ENCODE assay signal across 15 cellular contexts in the genomic region with DNA sequence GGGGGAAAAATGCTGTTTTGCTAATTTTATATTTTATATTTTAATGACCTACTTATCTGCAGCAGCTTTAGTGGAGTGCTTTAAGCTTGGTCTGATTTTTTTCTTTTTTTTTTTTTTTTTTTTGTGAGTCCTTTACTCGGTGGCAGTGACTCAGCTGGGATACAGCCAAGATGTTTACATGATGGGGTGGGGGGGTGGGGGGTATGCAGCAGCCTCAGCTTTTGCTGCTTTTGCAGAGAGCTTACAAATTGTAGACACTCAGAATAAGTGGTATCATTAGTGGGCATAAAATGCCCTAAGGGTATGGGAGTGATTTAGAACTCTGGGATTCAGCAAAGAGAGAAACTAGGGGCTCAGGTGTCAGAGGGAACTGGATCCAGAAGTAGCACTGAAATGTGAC. TPM values are rescaled to one million over a fixed set of nuclear protein-coding genes. Genes with fewer than 3 reads are reported as not detected.
DNase-seq lines count a peak whose midpoint lies in the region; TF ChIP-seq lines count a peak whose summit lies in the region.
"Had no signal": no experiment of that assay in that cellular context is flagged by ENCODE, and none has a peak within 500 bp of the region (broad histone marks: within the 10 kb centered on the region; RNA-seq: fewer than 3 reads in every experiment).

No MANE protein-coding gene starts in this region.

- DNase-seq in HEK293T (ENCODE audit: extremely low spot score) (peak; percentile 7), NCI-H146 (lab: John Stamatoyannopoulos, UW) (peak; percentile 41), NCI-H748 treated with DMSO at 0.1 percent for 48 hours (lab: John Stamatoyannopoulos, UW) (peak; percentile 57), iris pigment epithelial cell (ENCODE audit: low read depth) (peak; percentile 29), AML-193 (lab: John Stamatoyannopoulos, UW) (no peak), SK-N-DZ (ENCODE audit: low spot score) (no peak), retina (no peak)
- DNase-seq: activated CD8-positive, alpha-beta memory T cell treated with anti-CD3 and anti-CD28 coated beads, Interleukin-2, amount 50 U/mL, for 4 hours; activated naive CD4-positive, alpha-beta T cell; cortex of kidney; lower lobe of right lung; naive B cell; pancreas; T-helper 9 cell; thyroid gland had no signal

- POLR2A ChIA-PET in HEK293T (lab: Yijun Ruan, JAX), result interaction anchor here (1.2 kb wide), 2 partner anchors 38 to 164 kb away, joined by 3 to 4 read pairs; partner anchors contain the start of gene RNU6-8

- CTCF ChIA-PET in HEK293T (lab: Yijun Ruan, JAX), result interaction anchor here (1.0 kb wide), 1 partner anchor 186 kb away, joined by 3 read pairs; no protein-coding TSS in a partner anchor

TF ChIP-seq in HEK293T, 16 proteins besides CTCF, POLR2A, EP300 and RAD21:
- TF ChIP-seq LEF1 (IDR thresholded peaks at IDR 0.05; ENCODE audit: borderline replicate concordance) (no peak), ELF4 (IDR thresholded peaks at IDR 0.05) (no peak), HDGF (IDR thresholded peaks at IDR 0.05; ENCODE audit: borderline replicate concordance) (no peak)

RNA-seq across cellular contexts. Expression of gene ARHGAP5, which starts 38.2 kb away (rescaled TPM):
- polyA plus RNA-seq in SK-N-DZ (2014; cell fraction: cytosol; rRNA removed), result 20.3 and 25.9 TPM in 2 replicates
- 11.3 and 17.5 TPM in 2 replicates for polyA plus RNA-seq in SK-N-DZ (2014; cell fraction: nucleus; rRNA removed)

Comparison
In these comparisons a context has a peak if more than half of its experiments do, and no peak if none do; other contexts are left out.
1. DNase-seq: peak in HEK293T (single experiment), NCI-H146 (single experiment), NCI-H748 treated with DMSO at 0.1 percent for 48 hours (single experiment) and iris pigment epithelial cell (single experiment); none in AML-193 (0 of 2), SK-N-DZ (single experiment) and retina (single experiment).